ENCODE assay signal across 21 cellular contexts in genomic region chr2:100628506-100628905, GRCh38.
"Had no signal": no experiment of that assay in that cellular context is flagged by ENCODE, and none has a peak within 500 bp of the region (broad histone marks: within the 10 kb centered on the region; RNA-seq: fewer than 3 reads in every experiment).

No MANE protein-coding gene starts in this region.

- H3K4me1 ChIP-seq: Peyer's patch had no signal

- H3K4me3 Mint-ChIP-seq: activated CD4-positive, alpha-beta memory T cell treated with anti-CD3 and anti-CD28 coated beads for 36 hours; activated CD4-positive, alpha-beta T cell treated with anti-CD3 and anti-CD28 coated beads, Interleukin-2, amount 10 ng/mL, durations not matched to agents 24 days and 14 days; activated naive CD8-positive, alpha-beta T cell treated with anti-CD3 and anti-CD28 coated beads, Interleukin-2, amount 50 U/mL, for 24 hours; brain; central memory CD8-positive, alpha-beta T cell; T-helper 1 cell treated with Interleukin-12 subunit alpha and Interleukin-12 subunit beta and Interleukin-4 antibody, amounts not matched to agents 30 μg/mL and 1 μg/mL, for 36 hours; WTC11 had no signal

- H3K36me3 ChIP-seq: Peyer's patch had no signal

- H3K27me3 Mint-ChIP-seq: activated CD4-positive, alpha-beta memory T cell treated with anti-CD3 and anti-CD28 coated beads for 36 hours; activated naive CD8-positive, alpha-beta T cell treated with anti-CD3 and anti-CD28 coated beads, Interleukin-2, amount 50 U/mL, for 24 hours; central memory CD8-positive, alpha-beta T cell had no signal

- H3K36me3 Mint-ChIP-seq: activated CD4-positive, alpha-beta memory T cell treated with anti-CD3 and anti-CD28 coated beads for 36 hours; activated naive CD4-positive, alpha-beta T cell treated with anti-CD3 and anti-CD28 coated beads, Interleukin-2, amount 50 U/mL, for 72 hours; brain; WTC11 had no signal

- ATAC-seq: activated naive CD4-positive, alpha-beta T cell treated with anti-CD3 and anti-CD28 coated beads, Interleukin-2, amount 50 U/mL, for 72 hours; activated naive CD8-positive, alpha-beta T cell treated with anti-CD3 and anti-CD28 coated beads, Interleukin-2, amount 50 U/mL, for 24 hours; WTC11 had no signal

- H3K4me3 ChIP-seq: Peyer's patch had no signal

- H3K27ac ChIP-seq: Peyer's patch had no signal

- H3K27ac Mint-ChIP-seq: activated CD4-positive, alpha-beta memory T cell treated with anti-CD3 and anti-CD28 coated beads for 36 hours; activated CD4-positive, alpha-beta T cell treated with anti-CD3 and anti-CD28 coated beads, Interleukin-2, amount 10 ng/mL, durations not matched to agents 24 days and 14 days; activated naive CD8-positive, alpha-beta T cell treated with anti-CD3 and anti-CD28 coated beads, Interleukin-2, amount 50 U/mL, for 24 hours; T-helper 1 cell treated with Interleukin-12 subunit alpha and Interleukin-12 subunit beta and Interleukin-4 antibody, amounts not matched to agents 30 μg/mL and 1 μg/mL, for 36 hours; WTC11 had no signal

- H3K9me3 ChIP-seq: Peyer's patch had no signal

- H3K9me3 Mint-ChIP-seq: activated CD4-positive, alpha-beta memory T cell treated with anti-CD3 and anti-CD28 coated beads for 36 hours; activated CD4-positive, alpha-beta T cell treated with anti-CD3 and anti-CD28 coated beads, Interleukin-2, amount 10 ng/mL, durations not matched to agents 24 days and 14 days; activated naive CD4-positive, alpha-beta T cell treated with anti-CD3 and anti-CD28 coated beads, Interleukin-2, amount 50 U/mL, for 72 hours; activated naive CD8-positive, alpha-beta T cell treated with anti-CD3 and anti-CD28 coated beads, Interleukin-2, amount 50 U/mL, for 24 hours; brain; central memory CD8-positive, alpha-beta T cell; T-helper 1 cell treated with Interleukin-12 subunit alpha and Interleukin-12 subunit beta and Interleukin-4 antibody, amounts not matched to agents 30 μg/mL and 1 μg/mL, for 36 hours; WTC11 had no signal

- DNase-seq: activated CD4-positive, alpha-beta memory T cell treated with anti-CD3 and anti-CD28 coated beads for 36 hours; activated CD4-positive, alpha-beta T cell treated with anti-CD3 and anti-CD28 coated beads, Interleukin-2, amount 10 ng/mL, durations not matched to agents 24 days and 14 days; activated CD4-positive, CD25-positive, alpha-beta regulatory T cell treated with anti-CD3 and anti-CD28 coated beads, Interleukin-2, amount 50 U/mL, for 72 hours; activated effector memory CD4-positive, alpha-beta T cell treated with Interleukin-2 at 50 U/mL for 16 hours; activated naive CD4-positive, alpha-beta T cell treated with Interleukin-2 at 50 U/mL for 16 hours; activated naive CD8-positive, alpha-beta T cell treated with anti-CD3 and anti-CD28 coated beads, Interleukin-2, amount 50 U/mL, for 24 hours; amniotic stem cell; MM.1S; NCI-H1105; NCI-H1436; NCI-H187; NCI-H2081; NCI-H510A treated with DMSO at 0.1 percent for 48 hours; NCI-H69; Peyer's patch; SHP77 had no signal

- H3K27me3 ChIP-seq: Peyer's patch had no signal
